ENCODE assay signal across 1 cellular context in genomic region chr14:90576981-90577660, GRCh38.
TF ChIP-seq lines count a peak whose summit lies in the region.

No MANE protein-coding gene starts in this region.

TF ChIP-seq in H1, 55 proteins besides CTCF, POLR2A, EP300 and RAD21:
- no peak for TF ChIP-seq KDM4A (IDR thresholded peaks at IDR 0.05; ENCODE audit: low read depth, low read length, severe bottlenecking)
